In genomic region chr19:19404879-19405860, GRCh38 we compare ENCODE assay signal across 1 cellular context.
A peak's percentile ranks its signal among the peaks of the same experiment; 100 is the strongest.
TF ChIP-seq lines count a peak whose summit lies in the region.

GATAD2A (plus strand) TSS chr19:19405675; CDS start chr19:19465346, 59,671 bp downstream.

TF ChIP-seq in HepG2, 621 proteins besides CTCF, POLR2A, EP300 and RAD21 (continued from another document and continues in another):
- TF ChIP-seq ZBTB25 (CRISPR knock-in tag; IDR thresholded peaks at IDR 0.05): peak; percentile 82
- peak; percentile 90 for TF ChIP-seq ZNF800 (CRISPR knock-in tag; IDR thresholded peaks at IDR 0.05)
- TF ChIP-seq SRY (CRISPR knock-in tag; IDR thresholded peaks at IDR 0.05): peak; percentile 85
- peak; percentile 80 for TF ChIP-seq RBFOX2 (IDR thresholded peaks at IDR 0.05; ENCODE audit: low read depth, low read length)
- TF ChIP-seq STAT6 (CRISPR knock-in tag; IDR thresholded peaks at IDR 0.05; ENCODE audit: borderline replicate concordance): no peak
- TF ChIP-seq KMT2A (CRISPR knock-in tag; IDR thresholded peaks at IDR 0.05): peak; percentile 90
- no peak for TF ChIP-seq BCLAF1 (IDR thresholded peaks at IDR 0.05)
- TF ChIP-seq WIZ (CRISPR knock-in tag; IDR thresholded peaks at IDR 0.05): no peak
- 0 out of 2 replicates have a peak, but pooled peaks have one; percentile 90 for TF ChIP-seq ZNF839 (CRISPR knock-in tag; IDR thresholded peaks at IDR 0.05; ENCODE audit: borderline replicate concordance)
- TF ChIP-seq ZNF318 (CRISPR knock-in tag; IDR thresholded peaks at IDR 0.05): peak; percentile 81
- TF ChIP-seq ZNF678 (CRISPR knock-in tag; IDR thresholded peaks at IDR 0.05): peak; percentile 87; the same call in 1 of the 2 replicates
- TF ChIP-seq CAMTA2 (CRISPR knock-in tag; IDR thresholded peaks at IDR 0.05; ENCODE audit: borderline replicate concordance): 0 out of 2 replicates have a peak, but pooled peaks have one; percentile 44
- peak; percentile 90 for TF ChIP-seq SNAPC2 (CRISPR knock-in tag; IDR thresholded peaks at IDR 0.05)
- 0 out of 2 replicates have a peak, but pooled peaks have one; percentile 52 for TF ChIP-seq HMGXB3 (CRISPR knock-in tag; IDR thresholded peaks at IDR 0.05; ENCODE audit: borderline replicate concordance)
- peak; percentile 79; the same call in 1 of the 2 replicates for TF ChIP-seq GLI4 (CRISPR knock-in tag; IDR thresholded peaks at IDR 0.05; ENCODE audit: borderline replicate concordance)
- TF ChIP-seq E2F2 (CRISPR knock-in tag; IDR thresholded peaks at IDR 0.05; ENCODE audit: borderline replicate concordance): no peak; the same call in 1 of the 2 replicates
- peak; percentile 95 for TF ChIP-seq ZNF230 (CRISPR knock-in tag; IDR thresholded peaks at IDR 0.05)
- peak; percentile 59 for TF ChIP-seq ZNF629 (CRISPR knock-in tag; conservative IDR thresholded peaks at IDR 0.05)
- no peak for TF ChIP-seq MTERF4 (CRISPR knock-in tag; IDR thresholded peaks at IDR 0.05)
- peak; percentile 94 for TF ChIP-seq ZNF44 (CRISPR knock-in tag; IDR thresholded peaks at IDR 0.05)
- TF ChIP-seq THAP8 (CRISPR knock-in tag; IDR thresholded peaks at IDR 0.05; ENCODE audit: borderline replicate concordance): peak; percentile 80
- peak; percentile 97 for TF ChIP-seq MXD3 (CRISPR knock-in tag; IDR thresholded peaks at IDR 0.05)
- TF ChIP-seq ZSCAN9 (CRISPR knock-in tag; IDR thresholded peaks at IDR 0.05; ENCODE audit: borderline replicate concordance): peak; percentile 84
- TF ChIP-seq MIER2 (CRISPR knock-in tag; IDR thresholded peaks at IDR 0.05): peak; percentile 43; the same call in 1 of the 2 replicates
